In the genomic region with DNA sequence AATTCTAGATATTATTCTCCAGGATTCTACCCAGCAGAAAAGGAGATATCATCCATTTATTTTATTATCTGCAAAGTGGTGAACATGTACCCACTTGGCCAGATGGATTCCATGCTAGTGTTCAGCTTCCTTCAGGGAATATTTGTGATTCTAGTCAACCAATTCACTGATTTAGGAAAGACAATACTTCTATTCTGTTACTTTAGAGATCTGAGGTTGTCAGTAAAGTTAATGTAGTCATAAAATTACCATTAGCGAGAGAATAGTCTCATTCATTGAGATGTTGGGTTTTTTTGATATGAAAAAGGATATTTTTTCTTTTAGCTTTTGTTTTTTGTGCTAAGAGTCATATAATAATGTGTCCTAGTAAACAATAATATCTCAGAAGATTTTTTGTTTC, we compare ENCODE assay signal across 11 cellular contexts. TPM values are rescaled to one million over a fixed set of nuclear protein-coding genes. Genes with fewer than 3 reads are reported as not detected.
"Had no signal": no experiment of that assay in that cellular context is flagged by ENCODE, and none has a peak within 500 bp of the region (broad histone marks: within the 10 kb centered on the region; RNA-seq: fewer than 3 reads in every experiment).

No MANE protein-coding gene starts in this region.

- H3K36me3 ChIP-seq: HAP-1 had no signal

- H2AFZ ChIP-seq: GM23248 had no signal

- DNase-seq: GM23248, GOT3, H7, HFFc6, KBM-7 had no signal

- H3K4me3 ChIP-seq: GM23248, HAP-1 had no signal

- H3K9ac ChIP-seq: GM23248 had no signal

- H3K9me3 ChIP-seq: HAP-1 had no signal

- H3K27ac ChIP-seq: GM23248, HL-60 had no signal

- H3K4me1 ChIP-seq: HAP-1 had no signal

RNA-seq across cellular contexts. Expression of a gene that starts 43.5 kb away (rescaled TPM):
- total RNA-seq: H4, H7, HepG2, HT1080 had no signal
- polyA plus RNA-seq: HepG2, IgD-negative memory B cell had no signal
